In the genomic region with DNA sequence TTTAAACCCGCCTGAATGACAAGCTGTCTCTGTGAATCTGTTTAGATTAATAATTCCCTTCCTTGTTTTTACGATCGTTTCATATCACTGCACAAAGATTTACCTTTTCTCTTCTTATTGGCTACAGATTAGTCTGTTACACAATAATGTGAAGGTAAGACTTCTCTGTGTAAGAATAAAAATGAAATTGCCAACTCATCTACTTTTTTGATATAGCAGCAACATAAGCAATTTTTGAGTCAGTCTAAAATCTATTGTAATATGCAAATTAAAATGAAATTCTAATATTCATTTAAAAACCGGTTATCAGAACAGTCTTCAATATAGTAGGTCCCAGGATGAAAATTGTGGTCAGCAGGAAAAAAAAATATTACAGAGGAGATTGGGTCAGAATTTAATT, we compare ENCODE assay signal across 36 cellular contexts.
DNase-seq lines count a peak whose midpoint lies in the region; ATAC-seq, FAIRE-seq and TF ChIP-seq lines count a peak whose summit lies in the region.
"Had no signal": no experiment of that assay in that cellular context is flagged by ENCODE, and none has a peak within 500 bp of the region (broad histone marks: within the 10 kb centered on the region; RNA-seq: fewer than 3 reads in every experiment).

No MANE protein-coding gene starts in this region.

- in situ Hi-C loops in HepG2 (cut with HindIII; ENCODE audit: extremely low pct_ligation_motif_present, low pct_unique_long_range_greater_than_20kb) (no loop called here), IMR-90 (cut with MboI; ENCODE audit: low sequenced_read_pairs) (loop anchor here (10.0 kb wide), 1 partner anchor 526 kb away; no protein-coding TSS in a partner anchor)

- no peak overlapping the region for H3K4ac ChIP-seq in IMR-90 (ENCODE audit: low read depth, low read length)

- TF ChIP-seq POLR2A in HepG2 (IDR thresholded peaks at IDR 0.05; ENCODE audit: insufficient read depth in 1 of 2, low read depth in 2 of 2, low read length in 2 of 2), result no peak
- TF ChIP-seq POLR2A in right lobe of liver (IDR thresholded peaks at IDR 0.05), result no peak
- TF ChIP-seq POLR2A in A549 (IDR thresholded peaks at IDR 0.05; ENCODE audit: low read length), result no peak
- TF ChIP-seq POLR2A in IMR-90 (IDR thresholded peaks at IDR 0.05; ENCODE audit: low read depth, low read length), result no peak

- H2AFZ ChIP-seq in HepG2 (ENCODE audit: low read length) (no peak overlapping the region), IMR-90 (replicated peaks; ENCODE audit: low read length, poor library complexity) (no peak overlapping the region)

- ATAC-seq in HepG2 (no peak), right lobe of liver (no peak), A549 (no peak), IMR-90 (ENCODE audit: low read depth) (no peak), HG03442 (IDR thresholded peaks at IDR 0.05; ENCODE audit: unreplicated experiment) (no peak)
- ATAC-seq: CD8-positive, alpha-beta T cell had no signal

- no peaks in the 10 kb centered on the region for H3K9me3 Mint-ChIP-seq in nephron
- H3K9me3 Mint-ChIP-seq: CD14-positive monocyte; CD4-positive, alpha-beta T cell; CD4-positive, CD25-positive, alpha-beta regulatory T cell; CD8-positive, alpha-beta T cell had no signal

- TF ChIP-seq CTCF in HepG2 (CRISPR knock-in tag; IDR thresholded peaks at IDR 0.05) (no peak), right lobe of liver (IDR thresholded peaks at IDR 0.05) (no peak), A549 (IDR thresholded peaks at IDR 0.05) (no peak), IMR-90 (conservative IDR thresholded peaks at IDR 0.05; ENCODE audit: low read depth, low read length) (no peak), nephron (IDR thresholded peaks at IDR 0.05; ENCODE audit: unreplicated experiment in 3 of 3) (no peak)

- no peak overlapping the region for H2AK5ac ChIP-seq in IMR-90 (ENCODE audit: low read depth, low read length)

- H2BK20ac ChIP-seq in IMR-90 (ENCODE audit: low read depth, low read length), result no peak overlapping the region

- peaks cover 5% of the 10 kb centered on the region for H3K27me3 Mint-ChIP-seq in nephron (ENCODE audit: low read depth)

- no peak overlapping the region for H4K91ac ChIP-seq in IMR-90 (ENCODE audit: insufficient read depth, low read depth, low read length)

- H4K5ac ChIP-seq in IMR-90 (ENCODE audit: low read depth, low read length), result no peak overlapping the region

- no peak for DNase-seq in HepG2 (ENCODE audit: low spot score)
- DNase-seq in right lobe of liver, result no peak
- no peak for DNase-seq in A549 (ENCODE audit: low read depth in 1 of 2, low spot score in 1 of 2)
- DNase-seq in IMR-90, result no peak
- DNase-seq in NOMO-1 treated with DMSO at 0.1 percent for 48 hours (lab: John Stamatoyannopoulos, UW; ENCODE audit: unreplicated experiment), result no peak
- DNase-seq in AG20443 (ENCODE audit: low spot score), result no peak
- DNase-seq: 8988T; ACHN; AML-193; BE2C; C1 segment of cervical spinal cord; Caco-2; Calu3; CD4-positive, alpha-beta memory T cell; CD4-positive, alpha-beta T cell; CD4-positive, CD25-positive, alpha-beta regulatory T cell; CD8-positive, alpha-beta memory T cell; CD8-positive, alpha-beta T cell; COR-L47; DMS 273 treated with DMSO at 0.1 percent for 48 hours; DMS153; DMS53; DMS79; DMS79 treated with DMSO at 0.1 percent for 48 hours; DND-41; EL had no signal

- FAIRE-seq in HepG2 (lab: Jason Lieb, UNC) (no peak), A549 (lab: Jason Lieb, UNC) (no peak)
- FAIRE-seq: A204.1, D721Med had no signal

- no peak overlapping the region for H2AK9ac ChIP-seq in IMR-90 (replicated peaks; ENCODE audit: low read depth, low read length, poor library complexity)

- no peak overlapping the region for H3K18ac ChIP-seq in IMR-90 (ENCODE audit: low read depth, low read length)

- H3K79me1 ChIP-seq in IMR-90 (ENCODE audit: low read depth in 1 of 2, low read length in 2 of 2), result no peaks in the 10 kb centered on the region

- no peak overlapping the region for H3K4me2 ChIP-seq in HepG2 (ENCODE audit: low read depth, low read length)
- H3K4me2 ChIP-seq in A549, result no peak overlapping the region
- no peak overlapping the region for H3K4me2 ChIP-seq in IMR-90 (ENCODE audit: low read depth, low read length)
- H3K4me2 ChIP-seq: BLaER1; BLaER1 treated with 17β-estradiol and CSF1 and Interleukin-3, amounts not matched to agents 10 nM and 100 nM had no signal

- H4K20me1 ChIP-seq in HepG2 (ENCODE audit: insufficient read depth, low read length), result no peaks in the 10 kb centered on the region
- H4K20me1 ChIP-seq in IMR-90 (ENCODE audit: insufficient read depth, low read length), result no peaks in the 10 kb centered on the region
- H4K20me1 ChIP-seq: BLaER1; BLaER1 treated with 17β-estradiol and CSF1 and Interleukin-3, amounts not matched to agents 10 nM and 100 nM had no signal

- H2BK5ac ChIP-seq in IMR-90 (ENCODE audit: low read depth, low read length, poor library complexity, severe bottlenecking), result no peak overlapping the region

- H3K27ac ChIP-seq in HepG2 (ENCODE audit: extremely low read length, insufficient read depth, low read length) (no peak overlapping the region), right lobe of liver (no peak overlapping the region), A549 (no peak overlapping the region), IMR-90 (ENCODE audit: insufficient read depth, low read length) (no peak overlapping the region)
- H3K27ac ChIP-seq: 22Rv1; BLaER1; BLaER1 treated with 17β-estradiol and CSF1 and Interleukin-3, amounts not matched to agents 10 nM and 100 nM; C4-2B had no signal

- TF ChIP-seq RAD21 in HepG2 (CRISPR knock-in tag; IDR thresholded peaks at IDR 0.05) (no peak), A549 (conservative IDR thresholded peaks at IDR 0.05 in 1 of 2, IDR thresholded peaks at IDR 0.05 in 1 of 2) (no peak), IMR-90 (IDR thresholded peaks at IDR 0.05; ENCODE audit: low read length) (no peak)

- H4K8ac ChIP-seq in IMR-90 (ENCODE audit: low read depth in 2 of 2, low read length in 2 of 2), result no peak overlapping the region

- POLR2A ChIA-PET in HepG2 (lab: Yijun Ruan, JAX) (no interaction called here), A549 (lab: Yijun Ruan, JAX) (no interaction called here), IMR-90 (lab: Charles Lee; ENCODE audit: unreplicated experiment) (no interaction called here)

- peak overlapping the region in 2 of 3 experiments; percentile 14 to 65 for H3K27ac Mint-ChIP-seq in nephron
- H3K27ac Mint-ChIP-seq: B cell; CD4-positive, alpha-beta memory T cell; CD4-positive, alpha-beta T cell; CD8-positive, alpha-beta memory T cell; CD8-positive, alpha-beta T cell had no signal

- H2BK15ac ChIP-seq in IMR-90 (ENCODE audit: low read depth, low read length), result no peak overlapping the region

- H3K56ac ChIP-seq in IMR-90 (ENCODE audit: extremely low read depth, insufficient read depth, low read length), result no peak overlapping the region

- no peaks in the 10 kb centered on the region for H3K4me1 ChIP-seq in HepG2 (ENCODE audit: insufficient read depth, low read length)
- H3K4me1 ChIP-seq in right lobe of liver, result no peaks in the 10 kb centered on the region
- no peaks in the 10 kb centered on the region for H3K4me1 ChIP-seq in A549
- H3K4me1 ChIP-seq in IMR-90 (ENCODE audit: control insufficient read depth, insufficient read depth, low read length), result no peaks in the 10 kb centered on the region
- H3K4me1 ChIP-seq: BE2C, BLaER1, Caco-2 had no signal

- intact Hi-C loops in HepG2 (cut with micrococcal nuclease; ENCODE audit: unreplicated experiment) (no loop called here), right lobe of liver (cut with DNase I) (no loop called here), IMR-90 (cut with micrococcal nuclease) (no loop called here)

- no peaks in the 10 kb centered on the region for H3K9me1 ChIP-seq in IMR-90 (ENCODE audit: insufficient read depth, low read length)

- dilution Hi-C loops in IMR-90 (cut with HindIII; ENCODE audit: low sequenced_read_pairs, unreplicated experiment), result no loop called here

- 7% methylated on average over 4 of the region's 4 CpGs for WGBS in HepG2 (ENCODE audit: low lambda C conversion rate)
- 59% methylated on average over 4 of the region's 4 CpGs for WGBS in right lobe of liver (ENCODE audit: insufficient coverage, low coverage, low lambda C conversion rate, missing lambda C conversion rate)
- 45% methylated on average over 4 of the region's 4 CpGs for WGBS in A549 (ENCODE audit: missing lambda C conversion rate)
- no CpG with 5 or more reads among the region's 4 CpGs for WGBS in IMR-90 (ENCODE audit: extremely low coverage in 2 of 2, insufficient read length in 1 of 2), 2 experiments

- no peaks in the 10 kb centered on the region for H3K36me3 ChIP-seq in HepG2 (replicated peaks in 1 of 2; ENCODE audit: control insufficient read depth in 1 of 2, insufficient read depth in 2 of 2, low read length in 2 of 2)
- no peaks in the 10 kb centered on the region for H3K36me3 ChIP-seq in right lobe of liver
- H3K36me3 ChIP-seq in IMR-90 (ENCODE audit: control insufficient read depth, insufficient read depth, low read length), result no peaks in the 10 kb centered on the region
- H3K36me3 ChIP-seq: BE2C; BLaER1; BLaER1 treated with 17β-estradiol and CSF1 and Interleukin-3, amounts not matched to agents 10 nM and 100 nM had no signal

- H3K79me2 ChIP-seq in HepG2 (ENCODE audit: insufficient read depth, low read length), result no peaks in the 10 kb centered on the region

- H3K23ac ChIP-seq in IMR-90 (ENCODE audit: low read depth, low read length), result no peak overlapping the region

- no peaks in the 10 kb centered on the region for H3K36me3 Mint-ChIP-seq in nephron (ENCODE audit: low read depth)
- H3K36me3 Mint-ChIP-seq: CD14-positive monocyte; CD4-positive, alpha-beta memory T cell; CD4-positive, CD25-positive, alpha-beta regulatory T cell; CD8-positive, alpha-beta memory T cell; CD8-positive, alpha-beta T cell had no signal

- H3K4me3 ChIP-seq in HepG2 (replicated peaks in 1 of 3; ENCODE audit: insufficient read depth in 1 of 3, low read depth in 2 of 3, low read length in 3 of 3) (no peak overlapping the region), right lobe of liver (no peak overlapping the region), A549 (no peak overlapping the region), IMR-90 (ENCODE audit: insufficient read depth, low read depth, low read length) (no peak overlapping the region)
- H3K4me3 ChIP-seq: BLaER1; BLaER1 treated with 17β-estradiol and CSF1 and Interleukin-3, amounts not matched to agents 10 nM and 100 nM had no signal

- no peak overlapping the region for H2BK120ac ChIP-seq in IMR-90 (ENCODE audit: low read depth, low read length)

- H3K9ac ChIP-seq in HepG2 (ENCODE audit: insufficient read depth, low read depth, low read length), result no peak overlapping the region
- no peak overlapping the region for H3K9ac ChIP-seq in IMR-90 (ENCODE audit: low read depth, low read length)
- H3K9ac ChIP-seq: BLaER1; BLaER1 treated with 17β-estradiol and CSF1 and Interleukin-3, amounts not matched to agents 10 nM and 100 nM had no signal

- BruUV-seq in HepG2 (replicated peaks; lab: Mats Ljungman, UMichigan) (no TSS peak), IMR-90 (replicated peaks; lab: Mats Ljungman, UMichigan) (no TSS peak)

- TF ChIP-seq EP300 in HepG2 (IDR thresholded peaks at IDR 0.05; ENCODE audit: low read depth in 2 of 2, low read length in 2 of 2), result no peak
- TF ChIP-seq EP300 in HepG2 (CRISPR knock-in tag; IDR thresholded peaks at IDR 0.05; ENCODE audit: borderline replicate concordance), result no peak
- TF ChIP-seq EP300 in A549 (IDR thresholded peaks at IDR 0.05), result no peak

- H3K27me3 ChIP-seq in HepG2 (ENCODE audit: control insufficient read depth in 1 of 2, insufficient read depth in 2 of 2, low read length in 2 of 2), result peaks cover 0 to 50% of the 10 kb centered on the region in 2 experiments; a peak in 4 of 5 replicates
- no peaks in the 10 kb centered on the region for H3K27me3 ChIP-seq in right lobe of liver
- H3K27me3 ChIP-seq in IMR-90 (ENCODE audit: control insufficient read depth, insufficient read depth, low read length), result no peaks in the 10 kb centered on the region
- H3K27me3 ChIP-seq: BE2C; BLaER1; BLaER1 treated with 17β-estradiol and CSF1 and Interleukin-3, amounts not matched to agents 10 nM and 100 nM had no signal

- no peak overlapping the region for H3K4me3 Mint-ChIP-seq in nephron
- H3K4me3 Mint-ChIP-seq: B cell; CD14-positive monocyte; CD4-positive, alpha-beta memory T cell; CD4-positive, alpha-beta T cell; CD4-positive, CD25-positive, alpha-beta regulatory T cell; CD8-positive, alpha-beta memory T cell; CD8-positive, alpha-beta T cell had no signal

- CTCF ChIA-PET in HepG2 (lab: Yijun Ruan, JAX; ENCODE audit: low intra/inter-chr PET ratio, low total read pairs) (no interaction called here), A549 (lab: Yijun Ruan, JAX) (no interaction called here), IMR-90 (lab: Yijun Ruan, JAX) (no interaction called here)

- no peak overlapping the region for H3K14ac ChIP-seq in IMR-90 (replicated peaks; ENCODE audit: low read depth, low read length)

- H3K9me3 ChIP-seq in HepG2 (ENCODE audit: low read length), result no peaks in the 10 kb centered on the region
- no peaks in the 10 kb centered on the region for H3K9me3 ChIP-seq in right lobe of liver
- H3K9me3 ChIP-seq in A549, result no peaks in the 10 kb centered on the region
- H3K9me3 ChIP-seq in IMR-90 (ENCODE audit: control insufficient read depth, insufficient read depth, low read length), result no peaks in the 10 kb centered on the region
- H3K9me3 ChIP-seq: BE2C; BLaER1; BLaER1 treated with 17β-estradiol and CSF1 and Interleukin-3, amounts not matched to agents 10 nM and 100 nM; Caco-2 had no signal

- peaks cover 40% of the 10 kb centered on the region for H3K4me1 Mint-ChIP-seq in nephron
- H3K4me1 Mint-ChIP-seq: CD14-positive monocyte; CD4-positive, alpha-beta memory T cell; CD4-positive, CD25-positive, alpha-beta regulatory T cell; CD8-positive, alpha-beta memory T cell had no signal

Comparison
In these comparisons a context has a peak if more than half of its experiments do, and no peak if none do; other contexts are left out.
1. Of the 38 proteins assayed by ChIP-seq in both HepG2 and A549: peak only in HepG2: none; only in A549: none; in both: MAFK; in neither: 37.